1 cellular context compared by ENCODE assay signal in the genomic region with DNA sequence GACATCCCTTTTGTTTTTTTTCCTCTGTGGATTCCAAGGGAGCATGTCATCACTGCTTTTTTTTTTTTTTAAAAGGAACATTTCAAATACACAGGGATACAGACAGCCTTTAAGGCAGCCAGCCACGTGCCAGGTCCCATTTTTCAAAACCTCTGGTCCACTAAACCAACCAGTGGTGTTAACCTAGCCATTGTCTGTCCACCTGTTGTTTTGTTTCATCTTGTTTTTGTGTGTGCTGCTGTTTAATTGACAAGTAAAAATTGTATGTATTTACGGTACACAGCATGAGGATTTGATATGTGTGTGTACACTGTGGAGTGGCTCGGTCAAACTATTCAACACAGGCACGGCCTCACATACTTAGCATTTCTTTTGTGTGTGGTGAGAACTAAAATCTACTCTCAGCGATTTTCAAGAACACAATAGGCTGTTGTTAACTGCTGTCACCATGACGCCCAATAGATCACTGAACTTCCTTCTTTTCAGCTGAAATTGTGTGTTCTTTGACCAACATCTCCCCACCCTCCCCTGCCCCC.
TF ChIP-seq lines count a peak whose summit lies in the region.

No MANE protein-coding gene starts in this region.

TF ChIP-seq in HepG2, 621 proteins besides CTCF, POLR2A, EP300 and RAD21 (continued from another document and continues in another):
- TF ChIP-seq ZKSCAN5 (CRISPR knock-in tag; IDR thresholded peaks at IDR 0.05) (peak; percentile 49; the same call in 1 of the 2 replicates), PRPF4 (IDR thresholded peaks at IDR 0.05; ENCODE audit: low read depth, low read length, poor library complexity, severe bottlenecking) (no peak), PITX1 (CRISPR knock-in tag; IDR thresholded peaks at IDR 0.05) (no peak), NCOA5 (CRISPR knock-in tag; IDR thresholded peaks at IDR 0.05) (no peak), FOXJ3 (CRISPR knock-in tag; IDR thresholded peaks at IDR 0.05; ENCODE audit: borderline replicate concordance) (no peak), IRX3 (CRISPR knock-in tag; IDR thresholded peaks at IDR 0.05; ENCODE audit: borderline replicate concordance, low read depth) (no peak), SALL1 (CRISPR knock-in tag; IDR thresholded peaks at IDR 0.05) (no peak), ZFP62 (CRISPR knock-in tag; IDR thresholded peaks at IDR 0.05) (no peak), ZNF616 (CRISPR knock-in tag; IDR thresholded peaks at IDR 0.05; ENCODE audit: low read depth) (no peak), YY1 (IDR thresholded peaks at IDR 0.05; ENCODE audit: insufficient read depth, insufficient replicate concordance, low read depth, low read length) (no peak), RERE (CRISPR knock-in tag; IDR thresholded peaks at IDR 0.05; ENCODE audit: low read depth) (no peak), ZFYVE20 (CRISPR knock-in tag; IDR thresholded peaks at IDR 0.05; ENCODE audit: borderline replicate concordance, low read depth) (no peak), FOXC1 (CRISPR knock-in tag; IDR thresholded peaks at IDR 0.05; ENCODE audit: borderline replicate concordance) (no peak), PAF1 (CRISPR knock-in tag; IDR thresholded peaks at IDR 0.05) (no peak), TARDBP (CRISPR knock-in tag; IDR thresholded peaks at IDR 0.05) (peak; percentile 18; the same call in 1 of the 2 replicates), ZNF160 (CRISPR knock-in tag; IDR thresholded peaks at IDR 0.05) (no peak), ZNF780A (CRISPR knock-in tag; IDR thresholded peaks at IDR 0.05) (0 out of 2 replicates have a peak, but pooled peaks have one; percentile 11), ZKSCAN8 (CRISPR knock-in tag; IDR thresholded peaks at IDR 0.05; ENCODE audit: borderline replicate concordance) (peak; percentile 45; the same call in 1 of the 2 replicates), JARID2 (CRISPR knock-in tag; IDR thresholded peaks at IDR 0.05; ENCODE audit: insufficient replicate concordance) (no peak), NRL (CRISPR knock-in tag; IDR thresholded peaks at IDR 0.05; ENCODE audit: borderline replicate concordance) (no peak), TCF12 (IDR thresholded peaks at IDR 0.05) (no peak), TCF12 (CRISPR knock-in tag; IDR thresholded peaks at IDR 0.05) (no peak), MXD1 (CRISPR knock-in tag; IDR thresholded peaks at IDR 0.05) (no peak), ZNF678 (CRISPR knock-in tag; IDR thresholded peaks at IDR 0.05) (no peak), MXI1 (IDR thresholded peaks at IDR 0.05; ENCODE audit: borderline replicate concordance, low read depth, low read length) (no peak), ZNF138 (CRISPR knock-in tag; IDR thresholded peaks at IDR 0.05; ENCODE audit: low read depth) (no peak), CBFB (CRISPR knock-in tag; IDR thresholded peaks at IDR 0.05) (no peak), SATB2 (CRISPR knock-in tag; IDR thresholded peaks at IDR 0.05) (no peak), ZNF276 (CRISPR knock-in tag; IDR thresholded peaks at IDR 0.05; ENCODE audit: low read depth) (no peak), DPF2 (CRISPR knock-in tag; IDR thresholded peaks at IDR 0.05; ENCODE audit: borderline replicate concordance, low read depth) (no peak; the same call in 1 of the 2 replicates), SIX4 (CRISPR knock-in tag; IDR thresholded peaks at IDR 0.05) (no peak), ZNF558 (CRISPR knock-in tag; IDR thresholded peaks at IDR 0.05; ENCODE audit: borderline replicate concordance) (no peak), NCOA1 (CRISPR knock-in tag; IDR thresholded peaks at IDR 0.05) (no peak), SALL2 (CRISPR knock-in tag; IDR thresholded peaks at IDR 0.05) (no peak), TERF1 (CRISPR knock-in tag; IDR thresholded peaks at IDR 0.05) (no peak), RBAK (CRISPR knock-in tag; IDR thresholded peaks at IDR 0.05) (no peak), ZNF260 (CRISPR knock-in tag; IDR thresholded peaks at IDR 0.05; ENCODE audit: borderline replicate concordance, low read depth) (no peak)
- TF ChIP-seq, protein P1, sequence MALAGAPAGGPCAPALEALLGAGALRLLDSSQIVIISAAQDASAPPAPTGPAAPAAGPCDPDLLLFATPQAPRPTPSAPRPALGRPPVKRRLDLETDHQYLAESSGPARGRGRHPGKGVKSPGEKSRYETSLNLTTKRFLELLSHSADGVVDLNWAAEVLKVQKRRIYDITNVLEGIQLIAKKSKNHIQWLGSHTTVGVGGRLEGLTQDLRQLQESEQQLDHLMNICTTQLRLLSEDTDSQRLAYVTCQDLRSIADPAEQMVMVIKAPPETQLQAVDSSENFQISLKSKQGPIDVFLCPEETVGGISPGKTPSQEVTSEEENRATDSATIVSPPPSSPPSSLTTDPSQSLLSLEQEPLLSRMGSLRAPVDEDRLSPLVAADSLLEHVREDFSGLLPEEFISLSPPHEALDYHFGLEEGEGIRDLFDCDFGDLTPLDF (CRISPR knock-in tag; IDR thresholded peaks at IDR 0.05) = no peak
- TF ChIP-seq, protein P2, sequence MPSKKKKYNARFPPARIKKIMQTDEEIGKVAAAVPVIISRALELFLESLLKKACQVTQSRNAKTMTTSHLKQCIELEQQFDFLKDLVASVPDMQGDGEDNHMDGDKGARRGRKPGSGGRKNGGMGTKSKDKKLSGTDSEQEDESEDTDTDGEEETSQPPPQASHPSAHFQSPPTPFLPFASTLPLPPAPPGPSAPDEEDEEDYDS (CRISPR knock-in tag; IDR thresholded peaks at IDR 0.05) = peak; percentile 9; the same call in 1 of the 2 replicates
- TF ChIP-seq, protein P3, sequence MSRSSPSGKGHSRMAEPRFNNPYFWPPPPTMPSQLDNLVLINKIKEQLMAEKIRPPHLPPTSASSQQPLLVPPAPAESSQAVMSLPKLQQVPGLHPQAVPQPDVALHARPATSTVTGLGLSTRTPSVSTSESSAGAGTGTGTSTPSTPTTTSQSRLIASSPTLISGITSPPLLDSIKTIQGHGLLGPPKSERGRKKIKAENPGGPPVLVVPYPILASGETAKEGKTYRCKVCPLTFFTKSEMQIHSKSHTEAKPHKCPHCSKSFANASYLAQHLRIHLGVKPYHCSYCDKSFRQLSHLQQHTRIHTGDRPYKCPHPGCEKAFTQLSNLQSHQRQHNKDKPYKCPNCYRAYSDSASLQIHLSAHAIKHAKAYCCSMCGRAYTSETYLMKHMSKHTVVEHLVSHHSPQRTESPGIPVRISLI (CRISPR knock-in tag; IDR thresholded peaks at IDR 0.05; ENCODE audit: borderline replicate concordance) = peak; percentile 75
- TF ChIP-seq, protein P4, sequence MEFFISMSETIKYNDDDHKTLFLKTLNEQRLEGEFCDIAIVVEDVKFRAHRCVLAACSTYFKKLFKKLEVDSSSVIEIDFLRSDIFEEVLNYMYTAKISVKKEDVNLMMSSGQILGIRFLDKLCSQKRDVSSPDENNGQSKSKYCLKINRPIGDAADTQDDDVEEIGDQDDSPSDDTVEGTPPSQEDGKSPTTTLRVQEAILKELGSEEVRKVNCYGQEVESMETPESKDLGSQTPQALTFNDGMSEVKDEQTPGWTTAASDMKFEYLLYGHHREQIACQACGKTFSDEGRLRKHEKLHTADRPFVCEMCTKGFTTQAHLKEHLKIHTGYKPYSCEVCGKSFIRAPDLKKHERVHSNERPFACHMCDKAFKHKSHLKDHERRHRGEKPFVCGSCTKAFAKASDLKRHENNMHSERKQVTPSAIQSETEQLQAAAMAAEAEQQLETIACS (CRISPR knock-in tag; IDR thresholded peaks at IDR 0.05) = no peak
- TF ChIP-seq, protein P5, sequence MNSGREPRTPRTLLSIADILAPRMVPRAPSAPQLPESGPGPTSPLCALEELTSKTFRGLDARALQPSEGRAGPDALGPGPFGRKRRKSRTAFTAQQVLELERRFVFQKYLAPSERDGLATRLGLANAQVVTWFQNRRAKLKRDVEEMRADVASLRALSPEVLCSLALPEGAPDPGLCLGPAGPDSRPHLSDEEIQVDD (CRISPR knock-in tag; IDR thresholded peaks at IDR 0.05; ENCODE audit: borderline replicate concordance) = no peak
- TF ChIP-seq, protein P6, sequence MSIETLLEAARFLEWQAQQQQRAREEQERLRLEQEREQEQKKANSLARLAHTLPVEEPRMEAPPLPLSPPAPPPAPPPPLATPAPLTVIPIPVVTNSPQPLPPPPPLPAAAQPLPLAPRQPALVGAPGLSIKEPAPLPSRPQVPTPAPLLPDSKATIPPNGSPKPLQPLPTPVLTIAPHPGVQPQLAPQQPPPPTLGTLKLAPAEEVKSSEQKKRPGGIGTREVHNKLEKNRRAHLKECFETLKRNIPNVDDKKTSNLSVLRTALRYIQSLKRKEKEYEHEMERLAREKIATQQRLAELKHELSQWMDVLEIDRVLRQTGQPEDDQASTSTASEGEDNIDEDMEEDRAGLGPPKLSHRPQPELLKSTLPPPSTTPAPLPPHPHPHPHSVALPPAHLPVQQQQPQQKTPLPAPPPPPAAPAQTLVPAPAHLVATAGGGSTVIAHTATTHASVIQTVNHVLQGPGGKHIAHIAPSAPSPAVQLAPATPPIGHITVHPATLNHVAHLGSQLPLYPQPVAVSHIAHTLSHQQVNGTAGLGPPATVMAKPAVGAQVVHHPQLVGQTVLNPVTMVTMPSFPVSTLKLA (IDR thresholded peaks at IDR 0.05) = peak; percentile 24; the same call in 1 of the 2 replicates
- TF ChIP-seq, protein P7, sequence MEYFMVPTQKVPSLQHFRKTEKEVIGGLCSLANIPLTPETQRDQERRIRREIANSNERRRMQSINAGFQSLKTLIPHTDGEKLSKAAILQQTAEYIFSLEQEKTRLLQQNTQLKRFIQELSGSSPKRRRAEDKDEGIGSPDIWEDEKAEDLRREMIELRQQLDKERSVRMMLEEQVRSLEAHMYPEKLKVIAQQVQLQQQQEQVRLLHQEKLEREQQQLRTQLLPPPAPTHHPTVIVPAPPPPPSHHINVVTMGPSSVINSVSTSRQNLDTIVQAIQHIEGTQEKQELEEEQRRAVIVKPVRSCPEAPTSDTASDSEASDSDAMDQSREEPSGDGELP (IDR thresholded peaks at IDR 0.05; ENCODE audit: borderline replicate concordance, low read depth) = peak; percentile 47; the same call in 1 of the 2 replicates
- TF ChIP-seq, protein P8, sequence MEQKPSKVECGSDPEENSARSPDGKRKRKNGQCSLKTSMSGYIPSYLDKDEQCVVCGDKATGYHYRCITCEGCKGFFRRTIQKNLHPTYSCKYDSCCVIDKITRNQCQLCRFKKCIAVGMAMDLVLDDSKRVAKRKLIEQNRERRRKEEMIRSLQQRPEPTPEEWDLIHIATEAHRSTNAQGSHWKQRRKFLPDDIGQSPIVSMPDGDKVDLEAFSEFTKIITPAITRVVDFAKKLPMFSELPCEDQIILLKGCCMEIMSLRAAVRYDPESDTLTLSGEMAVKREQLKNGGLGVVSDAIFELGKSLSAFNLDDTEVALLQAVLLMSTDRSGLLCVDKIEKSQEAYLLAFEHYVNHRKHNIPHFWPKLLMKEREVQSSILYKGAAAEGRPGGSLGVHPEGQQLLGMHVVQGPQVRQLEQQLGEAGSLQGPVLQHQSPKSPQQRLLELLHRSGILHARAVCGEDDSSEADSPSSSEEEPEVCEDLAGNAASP (CRISPR knock-in tag; IDR thresholded peaks at IDR 0.05; ENCODE audit: borderline replicate concordance) = no peak; the same call in 1 of the 2 replicates
